27 cellular contexts compared by ENCODE assay signal in genomic region chr21:46480466-46480865, GRCh38.
"Had no signal": no experiment of that assay in that cellular context is flagged by ENCODE, and none has a peak within 500 bp of the region (broad histone marks: within the 10 kb centered on the region; RNA-seq: fewer than 3 reads in every experiment).

No MANE protein-coding gene starts in this region.

- H3K9me3 Mint-ChIP-seq: natural killer cell had no signal

- H3K9me3 ChIP-seq: gastrocnemius medialis, left lung, lower lobe of right lung, neutrophil, prostate gland, right atrium auricular region, testis, tibial artery, upper lobe of right lung, uterus had no signal

- H3K4me3 Mint-ChIP-seq: natural killer cell had no signal

- H3K9ac ChIP-seq: parathyroid adenoma had no signal

- H3K4me3 ChIP-seq: dorsolateral prefrontal cortex, gastrocnemius medialis, left lung, lower lobe of right lung, prostate gland, right atrium auricular region, skin epidermis, testis, tibial artery, upper lobe of right lung, uterus had no signal

- ATAC-seq: esophagus mucosa; gastrocnemius medialis; left lung; lower lobe of right lung; natural killer cell; stimulated activated naive CD8-positive, alpha-beta T cell treated with anti-CD3 and anti-CD28 coated beads, Interleukin-15, Interleukin-2, amounts not matched to agents 100 U/mL and 50 U/mL, for 24 hours; upper lobe of right lung had no signal

- DNase-seq: central memory CD4-positive, alpha-beta T cell; dorsolateral prefrontal cortex; effector CD4-positive, alpha-beta T cell; foreskin fibroblast; gastrocnemius medialis; head of caudate nucleus; kidney; left lung; lower lobe of right lung; natural killer cell; stimulated activated CD4-positive, alpha-beta T cell treated with anti-CD3 and anti-CD28 coated beads, Interleukin-15, amount 100 ng/mL, for 24 hours; stimulated activated CD4-positive, alpha-beta T cell treated with anti-CD3 and anti-CD28 coated beads, Interleukin-2, amount 100 ng/mL, for 48 hours; stimulated activated CD8-positive, alpha-beta memory T cell treated with anti-CD3 and anti-CD28 coated beads, Interleukin-4, amount 100 ng/mL, for 48 hours; stimulated activated naive CD8-positive, alpha-beta T cell treated with anti-CD3 and anti-CD28 coated beads, Interleukin-15, Interleukin-2, amounts not matched to agents 100 U/mL and 50 U/mL, for 24 hours; substantia nigra; testis; tibial artery; upper lobe of right lung; uterus had no signal

- H3K36me3 ChIP-seq: gastrocnemius medialis, left lung, prostate gland, right atrium auricular region, upper lobe of right lung, uterus had no signal

- H3K36me3 Mint-ChIP-seq: natural killer cell had no signal

- H3K27ac ChIP-seq: epithelial cell of prostate, left lung, lower lobe of right lung, parathyroid adenoma, prostate gland, right atrium auricular region, skin epidermis, testis, tibial artery, upper lobe of right lung, uterus had no signal

- FAIRE-seq: colon, kidney had no signal

- H3K27me3 ChIP-seq: dorsolateral prefrontal cortex, gastrocnemius medialis, left lung, neutrophil, right atrium auricular region, testis, tibial artery, upper lobe of right lung, uterus had no signal

- H3K4me1 ChIP-seq: parathyroid adenoma, prostate gland, testis, tibial artery, upper lobe of right lung, uterus had no signal
